In the genomic region with DNA sequence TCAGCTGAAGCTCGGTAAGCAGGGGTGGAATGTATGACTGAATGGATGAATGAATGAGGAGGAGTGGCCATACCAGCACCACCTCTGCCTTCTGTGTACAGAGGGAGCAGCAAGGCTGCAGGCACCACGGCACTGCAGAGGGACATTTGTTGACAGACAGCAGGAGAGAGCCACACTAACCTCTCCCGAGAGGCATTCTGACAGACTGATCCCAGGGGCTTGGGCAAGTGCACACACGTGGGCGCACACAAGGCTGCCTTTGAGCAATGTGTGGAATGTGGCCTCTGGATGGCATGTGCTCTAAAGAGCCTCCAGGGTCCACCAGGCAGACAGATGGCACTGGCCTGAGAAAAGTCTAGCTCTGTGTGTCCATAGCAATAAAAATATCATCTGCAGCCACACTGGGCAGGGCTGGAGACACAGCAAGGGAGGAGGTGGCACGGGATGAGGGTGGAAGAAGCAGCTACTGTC, we compare ENCODE assay signal across 1 cellular context.
A peak's percentile ranks its signal among the peaks of the same experiment; 100 is the strongest.
TF ChIP-seq lines count a peak whose summit lies in the region.

No MANE protein-coding gene starts in this region.

TF ChIP-seq in HepG2, 621 proteins besides CTCF, POLR2A, EP300 and RAD21 (continued from another document and continues in another):
- no peak for TF ChIP-seq ZNF235 (CRISPR knock-in tag; IDR thresholded peaks at IDR 0.05; ENCODE audit: borderline replicate concordance)
- no peak for TF ChIP-seq GLI4 (CRISPR knock-in tag; IDR thresholded peaks at IDR 0.05; ENCODE audit: borderline replicate concordance)
- no peak for TF ChIP-seq ZNF749 (CRISPR knock-in tag; IDR thresholded peaks at IDR 0.05; ENCODE audit: borderline replicate concordance)
- TF ChIP-seq ZNF766 (CRISPR knock-in tag; IDR thresholded peaks at IDR 0.05; ENCODE audit: borderline replicate concordance) = no peak
- TF ChIP-seq SOX6 (IDR thresholded peaks at IDR 0.05) = no peak
- peak; percentile 22; the same call in 1 of the 2 replicates for TF ChIP-seq SOX6 (CRISPR knock-in tag; IDR thresholded peaks at IDR 0.05)
- TF ChIP-seq CBX1 (IDR thresholded peaks at IDR 0.05; ENCODE audit: low read depth) = peak; percentile 56
- TF ChIP-seq ZBTB7A (CRISPR knock-in tag; IDR thresholded peaks at IDR 0.05) = no peak
- TF ChIP-seq CAMTA2 (CRISPR knock-in tag; IDR thresholded peaks at IDR 0.05; ENCODE audit: borderline replicate concordance) = no peak
- no peak for TF ChIP-seq PBX3 (CRISPR knock-in tag; IDR thresholded peaks at IDR 0.05; ENCODE audit: borderline replicate concordance)
- no peak for TF ChIP-seq ZKSCAN5 (CRISPR knock-in tag; IDR thresholded peaks at IDR 0.05)
- no peak for TF ChIP-seq RBM22 (optimal IDR thresholded peaks at IDR 0.05; ENCODE audit: low read length)
- peak; percentile 76 for TF ChIP-seq SALL1 (CRISPR knock-in tag; IDR thresholded peaks at IDR 0.05)
- TF ChIP-seq ZNF550 (CRISPR knock-in tag; IDR thresholded peaks at IDR 0.05; ENCODE audit: borderline replicate concordance) = no peak
- no peak for TF ChIP-seq ZNF142 (CRISPR knock-in tag; IDR thresholded peaks at IDR 0.05)
- no peak for TF ChIP-seq ZNF720 (CRISPR knock-in tag; IDR thresholded peaks at IDR 0.05)
- TF ChIP-seq ZNF775 (CRISPR knock-in tag; IDR thresholded peaks at IDR 0.05; ENCODE audit: borderline replicate concordance) = no peak
- no peak for TF ChIP-seq ZNF451 (CRISPR knock-in tag; IDR thresholded peaks at IDR 0.05)
- no peak for TF ChIP-seq RFXANK (CRISPR knock-in tag; IDR thresholded peaks at IDR 0.05)
- TF ChIP-seq ZNF17 (CRISPR knock-in tag; IDR thresholded peaks at IDR 0.05) = no peak
- TF ChIP-seq TMF1 (CRISPR knock-in tag; IDR thresholded peaks at IDR 0.05; ENCODE audit: low read depth) = no peak
- TF ChIP-seq NR1H2 (CRISPR knock-in tag; IDR thresholded peaks at IDR 0.05; ENCODE audit: borderline replicate concordance, low read depth) = no peak
- TF ChIP-seq U2AF1 (optimal IDR thresholded peaks at IDR 0.05; ENCODE audit: low read depth, low read length) = no peak
- TF ChIP-seq TEAD3 (CRISPR knock-in tag; optimal IDR thresholded peaks at IDR 0.05; ENCODE audit: borderline replicate concordance) = peak; percentile 97
- TF ChIP-seq ZNF710 (CRISPR knock-in tag; IDR thresholded peaks at IDR 0.05; ENCODE audit: borderline replicate concordance) = no peak; the same call in 1 of the 2 replicates
- TF ChIP-seq ZNF557 (CRISPR knock-in tag; IDR thresholded peaks at IDR 0.05) = no peak
- TF ChIP-seq ZNF547 (CRISPR knock-in tag; IDR thresholded peaks at IDR 0.05) = no peak
- TF ChIP-seq, protein P1, sequence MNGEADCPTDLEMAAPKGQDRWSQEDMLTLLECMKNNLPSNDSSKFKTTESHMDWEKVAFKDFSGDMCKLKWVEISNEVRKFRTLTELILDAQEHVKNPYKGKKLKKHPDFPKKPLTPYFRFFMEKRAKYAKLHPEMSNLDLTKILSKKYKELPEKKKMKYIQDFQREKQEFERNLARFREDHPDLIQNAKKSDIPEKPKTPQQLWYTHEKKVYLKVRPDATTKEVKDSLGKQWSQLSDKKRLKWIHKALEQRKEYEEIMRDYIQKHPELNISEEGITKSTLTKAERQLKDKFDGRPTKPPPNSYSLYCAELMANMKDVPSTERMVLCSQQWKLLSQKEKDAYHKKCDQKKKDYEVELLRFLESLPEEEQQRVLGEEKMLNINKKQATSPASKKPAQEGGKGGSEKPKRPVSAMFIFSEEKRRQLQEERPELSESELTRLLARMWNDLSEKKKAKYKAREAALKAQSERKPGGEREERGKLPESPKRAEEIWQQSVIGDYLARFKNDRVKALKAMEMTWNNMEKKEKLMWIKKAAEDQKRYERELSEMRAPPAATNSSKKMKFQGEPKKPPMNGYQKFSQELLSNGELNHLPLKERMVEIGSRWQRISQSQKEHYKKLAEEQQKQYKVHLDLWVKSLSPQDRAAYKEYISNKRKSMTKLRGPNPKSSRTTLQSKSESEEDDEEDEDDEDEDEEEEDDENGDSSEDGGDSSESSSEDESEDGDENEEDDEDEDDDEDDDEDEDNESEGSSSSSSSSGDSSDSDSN (CRISPR knock-in tag; IDR thresholded peaks at IDR 0.05) = no peak
- TF ChIP-seq ZNF143 (CRISPR knock-in tag; IDR thresholded peaks at IDR 0.05) = no peak
- 0 out of 2 replicates have a peak, but pooled peaks have one; percentile 22 for TF ChIP-seq ZNF792 (CRISPR knock-in tag; IDR thresholded peaks at IDR 0.05)
- TF ChIP-seq KDM3A (CRISPR knock-in tag; IDR thresholded peaks at IDR 0.05; ENCODE audit: low read depth) = no peak
- TF ChIP-seq ASH2L (IDR thresholded peaks at IDR 0.05; ENCODE audit: insufficient read length, low read depth, low read length) = peak; percentile 21
- no peak for TF ChIP-seq PRMT3 (CRISPR knock-in tag; IDR thresholded peaks at IDR 0.05; ENCODE audit: borderline replicate concordance, low read depth)
- TF ChIP-seq HOXD1 (CRISPR knock-in tag; IDR thresholded peaks at IDR 0.05) = no peak
- TF ChIP-seq SMAD3 (CRISPR knock-in tag; IDR thresholded peaks at IDR 0.05) = no peak
- TF ChIP-seq ZNF326 (CRISPR knock-in tag; IDR thresholded peaks at IDR 0.05; ENCODE audit: borderline replicate concordance) = no peak
- peak; percentile 32; the same call in 1 of the 2 replicates for TF ChIP-seq FOXO1 (CRISPR knock-in tag; IDR thresholded peaks at IDR 0.05)
- no peak for TF ChIP-seq ZNF83 (CRISPR knock-in tag; IDR thresholded peaks at IDR 0.05; ENCODE audit: borderline replicate concordance)
- no peak for TF ChIP-seq MAFK (conservative IDR thresholded peaks at IDR 0.05 in 1 of 2, IDR thresholded peaks at IDR 0.05 in 1 of 2; ENCODE audit: low read length in 2 of 2)
- TF ChIP-seq EZH2 (conservative IDR thresholded peaks at IDR 0.05; ENCODE audit: low read depth, low read length) = no peak
- TF ChIP-seq GATAD1 (CRISPR knock-in tag; IDR thresholded peaks at IDR 0.05) = no peak
- no peak for TF ChIP-seq MXD1 (CRISPR knock-in tag; IDR thresholded peaks at IDR 0.05)
- no peak for TF ChIP-seq YY1 (IDR thresholded peaks at IDR 0.05; ENCODE audit: insufficient read depth, insufficient replicate concordance, low read depth, low read length)
- no peak for TF ChIP-seq GTF3A (CRISPR knock-in tag; conservative IDR thresholded peaks at IDR 0.05)
- TF ChIP-seq, protein P2, sequence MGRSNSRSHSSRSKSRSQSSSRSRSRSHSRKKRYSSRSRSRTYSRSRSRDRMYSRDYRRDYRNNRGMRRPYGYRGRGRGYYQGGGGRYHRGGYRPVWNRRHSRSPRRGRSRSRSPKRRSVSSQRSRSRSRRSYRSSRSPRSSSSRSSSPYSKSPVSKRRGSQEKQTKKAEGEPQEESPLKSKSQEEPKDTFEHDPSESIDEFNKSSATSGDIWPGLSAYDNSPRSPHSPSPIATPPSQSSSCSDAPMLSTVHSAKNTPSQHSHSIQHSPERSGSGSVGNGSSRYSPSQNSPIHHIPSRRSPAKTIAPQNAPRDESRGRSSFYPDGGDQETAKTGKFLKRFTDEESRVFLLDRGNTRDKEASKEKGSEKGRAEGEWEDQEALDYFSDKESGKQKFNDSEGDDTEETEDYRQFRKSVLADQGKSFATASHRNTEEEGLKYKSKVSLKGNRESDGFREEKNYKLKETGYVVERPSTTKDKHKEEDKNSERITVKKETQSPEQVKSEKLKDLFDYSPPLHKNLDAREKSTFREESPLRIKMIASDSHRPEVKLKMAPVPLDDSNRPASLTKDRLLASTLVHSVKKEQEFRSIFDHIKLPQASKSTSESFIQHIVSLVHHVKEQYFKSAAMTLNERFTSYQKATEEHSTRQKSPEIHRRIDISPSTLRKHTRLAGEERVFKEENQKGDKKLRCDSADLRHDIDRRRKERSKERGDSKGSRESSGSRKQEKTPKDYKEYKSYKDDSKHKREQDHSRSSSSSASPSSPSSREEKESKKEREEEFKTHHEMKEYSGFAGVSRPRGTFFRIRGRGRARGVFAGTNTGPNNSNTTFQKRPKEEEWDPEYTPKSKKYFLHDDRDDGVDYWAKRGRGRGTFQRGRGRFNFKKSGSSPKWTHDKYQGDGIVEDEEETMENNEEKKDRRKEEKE (IDR thresholded peaks at IDR 0.05) = no peak
- no peak for TF ChIP-seq ZNF839 (CRISPR knock-in tag; IDR thresholded peaks at IDR 0.05; ENCODE audit: borderline replicate concordance)
- TF ChIP-seq ZNF639 (CRISPR knock-in tag; conservative IDR thresholded peaks at IDR 0.05) = no peak
- no peak for TF ChIP-seq FOXC1 (CRISPR knock-in tag; IDR thresholded peaks at IDR 0.05; ENCODE audit: borderline replicate concordance)
- no peak for TF ChIP-seq NFE2L2 (IDR thresholded peaks at IDR 0.05; ENCODE audit: low read length)
- no peak for TF ChIP-seq ZNF317 (CRISPR knock-in tag; IDR thresholded peaks at IDR 0.05)
- TF ChIP-seq, protein P3, sequence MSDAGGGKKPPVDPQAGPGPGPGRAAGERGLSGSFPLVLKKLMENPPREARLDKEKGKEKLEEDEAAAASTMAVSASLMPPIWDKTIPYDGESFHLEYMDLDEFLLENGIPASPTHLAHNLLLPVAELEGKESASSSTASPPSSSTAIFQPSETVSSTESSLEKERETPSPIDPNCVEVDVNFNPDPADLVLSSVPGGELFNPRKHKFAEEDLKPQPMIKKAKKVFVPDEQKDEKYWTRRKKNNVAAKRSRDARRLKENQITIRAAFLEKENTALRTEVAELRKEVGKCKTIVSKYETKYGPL (CRISPR knock-in tag; IDR thresholded peaks at IDR 0.05) = no peak
- TF ChIP-seq EHMT2 (IDR thresholded peaks at IDR 0.05; ENCODE audit: borderline replicate concordance, low read depth, low read length) = peak; percentile 34; the same call in 1 of the 2 replicates
- TF ChIP-seq JUN (CRISPR knock-in tag; IDR thresholded peaks at IDR 0.05) = no peak
